ENCODE assay signal across 7 cellular contexts in the genomic region with DNA sequence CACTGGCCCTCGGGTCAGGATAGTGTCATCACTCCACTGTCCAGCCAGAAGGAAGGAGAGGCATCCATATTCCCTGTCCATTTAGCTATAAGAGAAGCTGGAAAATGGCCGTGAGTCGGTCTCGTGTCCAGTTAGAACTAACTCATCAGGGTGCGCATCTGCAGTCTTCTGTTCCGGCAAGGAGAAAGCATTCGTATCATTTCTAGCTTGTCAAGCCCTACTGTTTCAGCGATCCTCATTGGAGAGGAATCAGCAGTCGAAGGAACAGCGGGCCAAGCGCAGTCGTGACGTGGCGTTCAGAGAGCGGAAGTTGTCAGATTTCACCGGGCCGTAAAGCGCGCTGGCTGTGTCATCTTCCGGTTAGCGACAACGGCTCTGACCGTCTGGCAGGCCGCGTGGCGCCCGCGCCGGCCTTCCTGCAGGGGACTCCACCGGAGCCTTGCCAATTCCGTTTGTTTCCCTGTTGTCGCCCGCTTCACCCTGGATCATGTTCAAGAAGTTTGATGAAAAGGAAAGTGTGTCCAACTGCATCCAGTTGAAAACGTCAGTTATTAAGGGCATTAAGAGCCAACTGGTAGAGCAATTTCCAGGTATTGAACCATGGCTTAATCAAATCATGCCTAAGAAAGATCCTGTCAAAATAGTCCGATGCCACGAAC.
DNase-seq lines count a peak whose midpoint lies in the region; ATAC-seq, FAIRE-seq and TF ChIP-seq lines count a peak whose summit lies in the region.

No MANE protein-coding gene starts in this region.

- FAIRE-seq in GM18507 (lab: Jason Lieb, UNC), result peak; percentile 72

- DNase-seq in GM18507 (ENCODE audit: extremely low spot score, insufficient read length, low read depth), result peak; percentile 54
- peak; percentile 91 for DNase-seq in NCI-H2227 treated with DMSO at 0.1 percent for 48 hours (lab: John Stamatoyannopoulos, UW)
- DNase-seq in activated CD4-positive, alpha-beta T cell treated with anti-CD3 and anti-CD28 coated beads for 1 hour, result peak; percentile 69
- DNase-seq in choroid plexus epithelial cell (ENCODE audit: low read depth), result peak; percentile 93
- DNase-seq in kidney tubule cell (ENCODE audit: low spot score), result peak; percentile 84
- DNase-seq in stimulated activated CD4-positive, alpha-beta T cell treated with anti-CD3 and anti-CD28 coated beads, Interleukin-1b, Interleukin-23, amount 100 ng/mL, for 1 hour (ENCODE audit: low read depth in 2 of 2), result peak; percentile 30 to 52

- TF ChIP-seq CTCF in choroid plexus epithelial cell (conservative IDR thresholded peaks at IDR 0.05; ENCODE audit: low read depth, low read length), result peak; percentile 23

- peak; percentile 61 for ATAC-seq in HG02970 (IDR thresholded peaks at IDR 0.05; ENCODE audit: low FRiP score, unreplicated experiment)

- peak overlapping the region; percentile 62 for H3K4me3 ChIP-seq in choroid plexus epithelial cell (ENCODE audit: low read depth, low read length)

Comparison
In these comparisons a context has a peak if more than half of its experiments do, and no peak if none do; other contexts are left out.
1. Peak in every context shown above with its lines: DNase-seq, ATAC-seq and H3K4me3 ChIP-seq.
2. DNase-seq: peak in every context shown above with its lines; median percentile 93 in choroid plexus epithelial cell; 91 in NCI-H2227 treated with DMSO at 0.1 percent for 48 hours; 84 in kidney tubule cell; 69 in activated CD4-positive, alpha-beta T cell treated with anti-CD3 and anti-CD28 coated beads for 1 hour; 54 in GM18507; 41 in stimulated activated CD4-positive, alpha-beta T cell treated with anti-CD3 and anti-CD28 coated beads, Interleukin-1b, Interleukin-23, amount 100 ng/mL, for 1 hour.